In the genomic region with DNA sequence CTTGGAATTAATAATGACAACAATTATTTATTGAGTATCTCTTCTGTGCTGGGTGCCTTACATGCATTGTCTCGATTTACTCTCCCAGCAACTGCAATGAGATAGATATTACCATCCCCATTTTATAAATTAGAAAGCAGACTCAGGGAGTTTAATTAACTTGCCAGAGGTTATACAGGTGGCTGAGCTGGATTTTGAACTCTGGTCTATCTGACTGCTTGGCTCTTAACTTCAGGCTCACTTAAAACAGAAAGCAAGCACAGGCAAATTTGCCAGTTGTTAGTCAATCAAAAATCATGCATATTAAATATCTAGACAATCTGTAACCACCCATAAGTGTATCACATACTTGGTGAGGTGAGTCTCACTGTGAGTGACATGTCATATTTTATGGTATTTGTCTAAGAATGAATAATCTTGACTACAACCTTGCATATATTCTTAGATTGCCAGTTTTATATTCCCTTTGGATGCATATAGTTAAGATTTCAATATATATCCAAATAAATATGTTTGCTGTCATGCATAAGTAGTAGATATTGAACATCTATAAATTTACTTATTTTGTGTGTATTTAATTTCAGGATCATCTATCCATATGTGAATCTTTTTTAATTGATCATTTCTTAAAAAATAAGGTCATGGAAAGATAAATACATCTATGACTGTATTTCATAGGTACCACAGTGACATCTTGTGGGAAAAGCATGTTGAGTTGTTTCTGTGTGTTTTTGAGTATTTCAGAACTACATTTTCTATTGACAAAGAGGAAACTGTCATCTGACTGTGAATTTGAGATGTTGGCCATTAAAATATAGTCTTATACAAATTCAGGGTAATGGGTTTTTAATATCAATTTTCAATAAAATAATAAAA, we compare ENCODE assay signal across 9 cellular contexts.
DNase-seq lines count a peak whose midpoint lies in the region; ATAC-seq and TF ChIP-seq lines count a peak whose summit lies in the region.
"Had no signal": no experiment of that assay in that cellular context is flagged by ENCODE, and none has a peak within 500 bp of the region (broad histone marks: within the 10 kb centered on the region; RNA-seq: fewer than 3 reads in every experiment).

No MANE protein-coding gene starts in this region.

- H3K23me2 ChIP-seq in H9 (ENCODE audit: insufficient read length, low read depth, low read length, poor library complexity, severe bottlenecking): no peaks in the 10 kb centered on the region

- H3K27me3 ChIP-seq in H9 (ENCODE audit: insufficient read depth, low read length): no peaks in the 10 kb centered on the region
- H3K27me3 ChIP-seq in endodermal cell (ENCODE audit: control insufficient read depth, insufficient read depth, low read length, poor library complexity, severe bottlenecking): no peaks in the 10 kb centered on the region
- no peaks in the 10 kb centered on the region for H3K27me3 ChIP-seq in osteoblast (ENCODE audit: insufficient read depth, low read length)

- no peak overlapping the region for H2BK5ac ChIP-seq in H9 (ENCODE audit: insufficient read length, low read length)

- H3K4ac ChIP-seq in H9 (ENCODE audit: low read depth, low read length): no peak overlapping the region

- H3K4me2 ChIP-seq in H9 (ENCODE audit: insufficient read depth, insufficient read length, low read length) (no peak overlapping the region), osteoblast (ENCODE audit: insufficient read depth, low read length) (no peak overlapping the region)

- H4K5ac ChIP-seq in H9 (ENCODE audit: insufficient read length, low read depth, low read length): no peak overlapping the region

- H2AK5ac ChIP-seq in H9 (ENCODE audit: insufficient read length, low read length): no peak overlapping the region

- H4K91ac ChIP-seq in H9 (ENCODE audit: insufficient read length, low read depth, low read length): no peak overlapping the region

- H3K27ac Mint-ChIP-seq in H9: no peak overlapping the region
- no peak overlapping the region for H3K27ac Mint-ChIP-seq in endodermal cell

- H3K27ac ChIP-seq in H9 (ENCODE audit: insufficient read length, low read depth, low read length) (no peak overlapping the region), endodermal cell (ENCODE audit: low read depth, low read length) (no peak overlapping the region), osteoblast (ENCODE audit: low read depth, low read length) (no peak overlapping the region)

- no peaks in the 10 kb centered on the region for H3K36me3 ChIP-seq in endodermal cell (ENCODE audit: control insufficient read depth, insufficient read depth, low read length)
- no peaks in the 10 kb centered on the region for H3K36me3 ChIP-seq in osteoblast (ENCODE audit: insufficient read depth, low read length)

- TF ChIP-seq CTCF in H9 (conservative IDR thresholded peaks at IDR 0.05) (peak; percentile 68), endodermal cell (conservative IDR thresholded peaks at IDR 0.05) (peak; percentile 74), osteoblast (IDR thresholded peaks at IDR 0.05; ENCODE audit: extremely low read depth, low read depth, low read length) (peak; percentile 46), GM10266 (IDR thresholded peaks at IDR 0.05; ENCODE audit: control insufficient read depth, insufficient read depth, low read depth, missing control alignments) (no peak)

- H2AFZ ChIP-seq in H9 (ENCODE audit: low read length) (no peak overlapping the region), osteoblast (ENCODE audit: low read length) (no peak overlapping the region)

- H3K9ac ChIP-seq in H9 (ENCODE audit: extremely low read depth, insufficient read length, low read length): no peak overlapping the region
- no peak overlapping the region for H3K9ac ChIP-seq in endodermal cell (ENCODE audit: extremely low read depth, low read length, poor library complexity, severe bottlenecking)

- H3K4me3 Mint-ChIP-seq in H9: no peak overlapping the region
- H3K4me3 Mint-ChIP-seq in endodermal cell: no peak overlapping the region

- no peaks in the 10 kb centered on the region for H3K36me3 Mint-ChIP-seq in H9 (ENCODE audit: insufficient read depth in 1 of 3, low read depth in 3 of 3)
- no peaks in the 10 kb centered on the region for H3K36me3 Mint-ChIP-seq in endodermal cell (ENCODE audit: low read depth)

- H3K79me2 ChIP-seq in H9 (ENCODE audit: insufficient read depth, low read length): no peaks in the 10 kb centered on the region
- no peaks in the 10 kb centered on the region for H3K79me2 ChIP-seq in osteoblast (ENCODE audit: insufficient read depth, low read length)

- H3K79me1 ChIP-seq in H9 (ENCODE audit: insufficient read depth, low read depth, low read length, poor library complexity, severe bottlenecking): no peaks in the 10 kb centered on the region

- H3K9me3 Mint-ChIP-seq in H9 (no peaks in the 10 kb centered on the region; a peak in 1 of 5 replicates), endodermal cell (no peaks in the 10 kb centered on the region)

- ATAC-seq in GM19452 (IDR thresholded peaks at IDR 0.05; ENCODE audit: unreplicated experiment): no peak

- H2BK120ac ChIP-seq in H9 (ENCODE audit: low read depth, low read length, poor library complexity, severe bottlenecking): no peak overlapping the region

- WGBS in H9 (ENCODE audit: extremely low coverage, insufficient read length, low lambda C conversion rate): no CpG with 5 or more reads among the region's 1 CpG
- WGBS in endodermal cell (ENCODE audit: insufficient coverage in 1 of 2, insufficient read length in 1 of 2), 2 experiments: 100% methylated on average over 1 of the region's 1 CpG

- H3K56ac ChIP-seq in H9 (ENCODE audit: insufficient read length, low read depth, low read length): no peak overlapping the region

- H3K18ac ChIP-seq in H9 (ENCODE audit: insufficient read length, low read depth, low read length): no peak overlapping the region

- H3K27me3 Mint-ChIP-seq in H9 (ENCODE audit: low read depth): no peaks in the 10 kb centered on the region
- peaks cover 2% of the 10 kb centered on the region for H3K27me3 Mint-ChIP-seq in endodermal cell (ENCODE audit: insufficient read depth)

- no peak overlapping the region for H3K23ac ChIP-seq in H9 (ENCODE audit: insufficient read length, low read depth, low read length)

- H2BK15ac ChIP-seq in H9 (ENCODE audit: low read depth, low read length): no peak overlapping the region

- no peak overlapping the region for H3K14ac ChIP-seq in H9 (ENCODE audit: insufficient read depth, low read length)

- no peaks in the 10 kb centered on the region for H3K4me1 ChIP-seq in H9 (ENCODE audit: insufficient read depth, low read length)
- no peaks in the 10 kb centered on the region for H3K4me1 ChIP-seq in endodermal cell (ENCODE audit: control insufficient read depth, insufficient read depth, low read length)
- no peaks in the 10 kb centered on the region for H3K4me1 ChIP-seq in osteoblast (ENCODE audit: insufficient read depth, low read length)

- no peak overlapping the region for H2BK12ac ChIP-seq in H9 (ENCODE audit: insufficient read length, low read depth, low read length)

- H3K9me3 ChIP-seq in H9 (ENCODE audit: control insufficient read depth, low read depth, low read length) (no peaks in the 10 kb centered on the region), endodermal cell (ENCODE audit: control insufficient read depth, low read length) (no peaks in the 10 kb centered on the region), osteoblast (ENCODE audit: low read depth, low read length) (no peaks in the 10 kb centered on the region)

- no peak overlapping the region for H2BK20ac ChIP-seq in H9 (ENCODE audit: low read depth, low read length, poor library complexity, severe bottlenecking)

- H3T11ph ChIP-seq in H9 (ENCODE audit: low read length): no peak overlapping the region

- H3K4me3 ChIP-seq in endodermal cell (ENCODE audit: low read length): no peak overlapping the region
- no peak overlapping the region for H3K4me3 ChIP-seq in osteoblast (ENCODE audit: insufficient read depth, low read length)

- no peak overlapping the region for H4K8ac ChIP-seq in H9 (replicated peaks; ENCODE audit: insufficient read length, low read depth, low read length)

- H3K4me1 Mint-ChIP-seq in H9 (peaks cover 5 to 15% of the 10 kb centered on the region in 2 experiments; a peak in 3 of 4 replicates), endodermal cell (peaks cover 19% of the 10 kb centered on the region)

- no peak for DNase-seq in H9
- peak; percentile 17 for DNase-seq in NCI-H460 (ENCODE audit: extremely low read depth, low read depth)
- no peak for DNase-seq in endodermal cell
- DNase-seq in osteoblast (ENCODE audit: insufficient read length, low spot score, missing footprints): no peak
- no peak for DNase-seq in GM10266 (ENCODE audit: extremely low spot score)
- DNase-seq in ureter (ENCODE audit: low spot score): no peak
- no peak for DNase-seq in AG08396 (ENCODE audit: low spot score)
- DNase-seq: right cardiac atrium had no signal

- H4K20me1 ChIP-seq in H9 (ENCODE audit: control insufficient read depth, insufficient read depth, insufficient read length) (no peaks in the 10 kb centered on the region), osteoblast (ENCODE audit: insufficient read depth, low read length) (no peaks in the 10 kb centered on the region)
